1 cellular context compared by ENCODE assay signal in genomic region chr3:160707187-160707789, GRCh38.
TF ChIP-seq lines count a peak whose summit lies in the region.

No MANE protein-coding gene starts in this region.

TF ChIP-seq in GM23338, 12 proteins besides CTCF, POLR2A, EP300 and RAD21 (continued from another document):
- TF ChIP-seq, protein P1, sequence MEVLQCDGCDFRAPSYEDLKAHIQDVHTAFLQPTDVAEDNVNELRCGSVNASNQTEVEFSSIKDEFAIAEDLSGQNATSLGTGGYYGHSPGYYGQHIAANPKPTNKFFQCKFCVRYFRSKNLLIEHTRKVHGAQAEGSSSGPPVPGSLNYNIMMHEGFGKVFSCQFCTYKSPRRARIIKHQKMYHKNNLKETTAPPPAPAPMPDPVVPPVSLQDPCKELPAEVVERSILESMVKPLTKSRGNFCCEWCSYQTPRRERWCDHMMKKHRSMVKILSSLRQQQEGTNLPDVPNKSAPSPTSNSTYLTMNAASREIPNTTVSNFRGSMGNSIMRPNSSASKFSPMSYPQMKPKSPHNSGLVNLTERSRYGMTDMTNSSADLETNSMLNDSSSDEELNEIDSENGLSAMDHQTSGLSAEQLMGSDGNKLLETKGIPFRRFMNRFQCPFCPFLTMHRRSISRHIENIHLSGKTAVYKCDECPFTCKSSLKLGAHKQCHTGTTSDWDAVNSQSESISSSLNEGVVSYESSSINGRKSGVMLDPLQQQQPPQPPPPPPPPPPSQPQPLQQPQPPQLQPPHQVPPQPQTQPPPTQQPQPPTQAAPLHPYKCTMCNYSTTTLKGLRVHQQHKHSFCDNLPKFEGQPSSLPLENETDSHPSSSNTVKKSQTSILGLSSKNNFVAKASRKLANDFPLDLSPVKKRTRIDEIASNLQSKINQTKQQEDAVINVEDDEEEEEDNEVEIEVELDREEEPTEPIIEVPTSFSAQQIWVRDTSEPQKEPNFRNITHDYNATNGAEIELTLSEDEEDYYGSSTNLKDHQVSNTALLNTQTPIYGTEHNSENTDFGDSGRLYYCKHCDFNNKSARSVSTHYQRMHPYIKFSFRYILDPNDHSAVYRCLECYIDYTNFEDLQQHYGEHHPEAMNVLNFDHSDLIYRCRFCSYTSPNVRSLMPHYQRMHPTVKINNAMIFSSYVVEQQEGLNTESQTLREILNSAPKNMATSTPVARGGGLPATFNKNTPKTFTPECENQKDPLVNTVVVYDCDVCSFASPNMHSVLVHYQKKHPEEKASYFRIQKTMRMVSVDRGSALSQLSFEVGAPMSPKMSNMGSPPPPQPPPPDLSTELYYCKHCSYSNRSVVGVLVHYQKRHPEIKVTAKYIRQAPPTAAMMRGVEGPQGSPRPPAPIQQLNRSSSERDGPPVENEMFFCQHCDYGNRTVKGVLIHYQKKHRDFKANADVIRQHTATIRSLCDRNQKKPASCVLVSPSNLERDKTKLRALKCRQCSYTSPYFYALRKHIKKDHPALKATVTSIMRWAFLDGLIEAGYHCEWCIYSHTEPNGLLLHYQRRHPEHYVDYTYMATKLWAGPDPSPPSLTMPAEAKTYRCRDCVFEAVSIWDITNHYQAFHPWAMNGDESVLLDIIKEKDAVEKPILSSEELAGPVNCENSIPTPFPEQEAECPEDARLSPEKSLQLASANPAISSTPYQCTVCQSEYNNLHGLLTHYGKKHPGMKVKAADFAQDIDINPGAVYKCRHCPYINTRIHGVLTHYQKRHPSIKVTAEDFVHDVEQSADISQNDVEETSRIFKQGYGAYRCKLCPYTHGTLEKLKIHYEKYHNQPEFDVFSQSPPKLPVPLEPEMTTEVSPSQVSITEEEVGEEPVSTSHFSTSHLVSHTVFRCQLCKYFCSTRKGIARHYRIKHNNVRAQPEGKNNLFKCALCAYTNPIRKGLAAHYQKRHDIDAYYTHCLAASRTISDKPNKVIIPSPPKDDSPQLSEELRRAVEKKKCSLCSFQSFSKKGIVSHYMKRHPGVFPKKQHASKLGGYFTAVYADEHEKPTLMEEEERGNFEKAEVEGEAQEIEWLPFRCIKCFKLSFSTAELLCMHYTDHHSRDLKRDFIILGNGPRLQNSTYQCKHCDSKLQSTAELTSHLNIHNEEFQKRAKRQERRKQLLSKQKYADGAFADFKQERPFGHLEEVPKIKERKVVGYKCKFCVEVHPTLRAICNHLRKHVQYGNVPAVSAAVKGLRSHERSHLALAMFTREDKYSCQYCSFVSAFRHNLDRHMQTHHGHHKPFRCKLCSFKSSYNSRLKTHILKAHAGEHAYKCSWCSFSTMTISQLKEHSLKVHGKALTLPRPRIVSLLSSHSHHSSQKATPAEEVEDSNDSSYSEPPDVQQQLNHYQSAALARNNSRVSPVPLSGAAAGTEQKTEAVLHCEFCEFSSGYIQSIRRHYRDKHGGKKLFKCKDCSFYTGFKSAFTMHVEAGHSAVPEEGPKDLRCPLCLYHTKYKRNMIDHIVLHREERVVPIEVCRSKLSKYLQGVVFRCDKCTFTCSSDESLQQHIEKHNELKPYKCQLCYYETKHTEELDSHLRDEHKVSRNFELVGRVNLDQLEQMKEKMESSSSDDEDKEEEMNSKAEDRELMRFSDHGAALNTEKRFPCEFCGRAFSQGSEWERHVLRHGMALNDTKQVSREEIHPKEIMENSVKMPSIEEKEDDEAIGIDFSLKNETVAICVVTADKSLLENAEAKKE (CRISPR knock-in tag; IDR thresholded peaks at IDR 0.05), result no peak
- TF ChIP-seq ZNF114 (CRISPR knock-in tag; IDR thresholded peaks at IDR 0.05) (no peak), EZH2 (IDR thresholded peaks at IDR 0.05; ENCODE audit: low read depth, unreplicated experiment) (no peak)
